ENCODE assay signal across 10 cellular contexts in genomic region chr16:70809392-70810060, GRCh38. TPM values are rescaled to one million over a fixed set of nuclear protein-coding genes. Genes with fewer than 3 reads are reported as not detected.
A peak's percentile ranks its signal among the peaks of the same experiment; 100 is the strongest.
DNase-seq lines count a peak whose midpoint lies in the region; ATAC-seq and TF ChIP-seq lines count a peak whose summit lies in the region.
"Had no signal": no experiment of that assay in that cellular context is flagged by ENCODE, and none has a peak within 500 bp of the region (broad histone marks: within the 10 kb centered on the region; RNA-seq: fewer than 3 reads in every experiment).

No MANE protein-coding gene starts in this region.

- intact Hi-C loops in head of caudate nucleus (cut with DNase I): no loop called here

- peak; percentile 50 for ATAC-seq in activated T-cell treated with anti-CD3 and anti-CD28 coated beads, Interleukin-2, amount 50 U/mL, for 72 hours (replicated peaks in 1 of 2)
- ATAC-seq in HG02759 (IDR thresholded peaks at IDR 0.05; ENCODE audit: unreplicated experiment) (peak; percentile 69), HG03442 (IDR thresholded peaks at IDR 0.05; ENCODE audit: unreplicated experiment) (no peak)

- H3K36me3 Mint-ChIP-seq in activated T-cell treated with anti-CD3 and anti-CD28 coated beads, Interleukin-2, amount 50 U/mL, for 72 hours (ENCODE audit: insufficient read depth in 2 of 2): no peaks in the 10 kb centered on the region
- no peaks in the 10 kb centered on the region for H3K36me3 Mint-ChIP-seq in activated T-cell treated with anti-CD3 and anti-CD28 coated beads, Interleukin-2, amount 50 U/mL, for 24 hours (ENCODE audit: low read depth)
- no peaks in the 10 kb centered on the region for H3K36me3 Mint-ChIP-seq in type B pancreatic cell

- no peak for TF ChIP-seq CTCF in type B pancreatic cell (conservative IDR thresholded peaks at IDR 0.05)

- no peaks in the 10 kb centered on the region for H3K9me3 Mint-ChIP-seq in activated T-cell treated with anti-CD3 and anti-CD28 coated beads, Interleukin-2, amount 50 U/mL, for 72 hours
- H3K9me3 Mint-ChIP-seq in activated T-cell treated with anti-CD3 and anti-CD28 coated beads, Interleukin-2, amount 50 U/mL, for 24 hours: no peaks in the 10 kb centered on the region
- H3K9me3 Mint-ChIP-seq in type B pancreatic cell: no peaks in the 10 kb centered on the region

- no peak overlapping the region for H3K4me3 Mint-ChIP-seq in activated T-cell treated with anti-CD3 and anti-CD28 coated beads, Interleukin-2, amount 50 U/mL, for 72 hours
- no peak overlapping the region for H3K4me3 Mint-ChIP-seq in activated T-cell treated with anti-CD3 and anti-CD28 coated beads, Interleukin-2, amount 50 U/mL, for 24 hours
- no peak overlapping the region for H3K4me3 Mint-ChIP-seq in type B pancreatic cell

- H3K27me3 Mint-ChIP-seq in activated T-cell treated with anti-CD3 and anti-CD28 coated beads, Interleukin-2, amount 50 U/mL, for 72 hours (ENCODE audit: low read depth): peaks cover 13% of the 10 kb centered on the region
- peaks cover 18% of the 10 kb centered on the region for H3K27me3 Mint-ChIP-seq in activated T-cell treated with anti-CD3 and anti-CD28 coated beads, Interleukin-2, amount 50 U/mL, for 24 hours
- H3K27me3 Mint-ChIP-seq in type B pancreatic cell: peaks cover 18% of the 10 kb centered on the region

- DNase-seq in activated T-cell treated with anti-CD3 and anti-CD28 coated beads, Interleukin-2, amount 50 U/mL, for 72 hours: no peak
- DNase-seq in activated T-cell treated with anti-CD3 and anti-CD28 coated beads, Interleukin-2, amount 50 U/mL, for 24 hours: no peak
- DNase-seq in NCI-H146 (lab: John Stamatoyannopoulos, UW): peak; percentile 54
- DNase-seq in type B pancreatic cell (ENCODE audit: extremely low spot score, unreplicated experiment): no peak
- DNase-seq in hepatic stellate cell (ENCODE audit: low spot score): no peak
- DNase-seq in head of caudate nucleus: no peak
- DNase-seq: activated naive CD4-positive, alpha-beta T cell treated with Interleukin-2 at 50 U/mL for 16 hours; NCI-H526 treated with DMSO at 0.1 percent for 48 hours had no signal

- peaks cover 5% of the 10 kb centered on the region for H3K4me1 Mint-ChIP-seq in activated T-cell treated with anti-CD3 and anti-CD28 coated beads, Interleukin-2, amount 50 U/mL, for 72 hours (ENCODE audit: low read depth)
- peaks cover 12% of the 10 kb centered on the region for H3K4me1 Mint-ChIP-seq in activated T-cell treated with anti-CD3 and anti-CD28 coated beads, Interleukin-2, amount 50 U/mL, for 24 hours (ENCODE audit: low read depth)
- H3K4me1 Mint-ChIP-seq in type B pancreatic cell (ENCODE audit: unreplicated experiment): no peaks in the 10 kb centered on the region

- H3K27ac Mint-ChIP-seq in activated T-cell treated with anti-CD3 and anti-CD28 coated beads, Interleukin-2, amount 50 U/mL, for 72 hours: no peak overlapping the region
- no peak overlapping the region for H3K27ac Mint-ChIP-seq in activated T-cell treated with anti-CD3 and anti-CD28 coated beads, Interleukin-2, amount 50 U/mL, for 24 hours
- peak overlapping the region; percentile 46 for H3K27ac Mint-ChIP-seq in type B pancreatic cell

RNA-seq across cellular contexts. Expression of gene VAC14, which starts 8.6 kb away (rescaled TPM):
- total RNA-seq in activated T-cell treated with anti-CD3 and anti-CD28 coated beads, Interleukin-2, amount 50 U/mL, for 72 hours: 10 to 100 TPM; 23.1 to 29.6 TPM
- total RNA-seq in type B pancreatic cell (ENCODE audit: low replicate concordance): 38.3 and 39.5 TPM in 2 replicates
